In the genomic region with DNA sequence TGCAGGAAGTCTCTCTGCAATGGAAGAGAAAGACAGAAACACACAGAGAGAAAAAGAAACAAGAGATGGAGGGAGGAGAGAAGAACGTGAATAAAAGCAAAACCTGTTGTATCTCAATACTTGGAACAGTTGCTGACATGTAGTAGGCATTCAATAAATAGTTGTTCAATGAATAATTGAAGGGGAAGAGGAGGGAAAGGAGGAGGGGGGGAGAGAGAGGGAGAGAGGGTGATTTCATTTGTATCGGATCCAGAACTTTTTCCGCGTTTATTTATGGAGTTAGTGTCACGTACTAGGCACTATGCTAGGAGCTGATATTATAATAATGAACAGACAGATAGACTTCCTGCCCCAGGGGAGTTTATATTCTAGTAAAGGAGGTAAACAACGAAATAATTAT, we compare ENCODE assay signal across 1 cellular context.
TF ChIP-seq lines count a peak whose summit lies in the region.

No MANE protein-coding gene starts in this region.

TF ChIP-seq in H1, 55 proteins besides CTCF, POLR2A, EP300 and RAD21:
- TF ChIP-seq RXRA (IDR thresholded peaks at IDR 0.05; ENCODE audit: insufficient read depth, low read depth, low read length): no peak
- TF ChIP-seq CHD2 (IDR thresholded peaks at IDR 0.05; ENCODE audit: low read length): no peak
- no peak for TF ChIP-seq ATF2 (IDR thresholded peaks at IDR 0.05; ENCODE audit: low read length)
- no peak for TF ChIP-seq SRF (IDR thresholded peaks at IDR 0.05; ENCODE audit: low read depth, low read length)
- TF ChIP-seq, protein P1, sequence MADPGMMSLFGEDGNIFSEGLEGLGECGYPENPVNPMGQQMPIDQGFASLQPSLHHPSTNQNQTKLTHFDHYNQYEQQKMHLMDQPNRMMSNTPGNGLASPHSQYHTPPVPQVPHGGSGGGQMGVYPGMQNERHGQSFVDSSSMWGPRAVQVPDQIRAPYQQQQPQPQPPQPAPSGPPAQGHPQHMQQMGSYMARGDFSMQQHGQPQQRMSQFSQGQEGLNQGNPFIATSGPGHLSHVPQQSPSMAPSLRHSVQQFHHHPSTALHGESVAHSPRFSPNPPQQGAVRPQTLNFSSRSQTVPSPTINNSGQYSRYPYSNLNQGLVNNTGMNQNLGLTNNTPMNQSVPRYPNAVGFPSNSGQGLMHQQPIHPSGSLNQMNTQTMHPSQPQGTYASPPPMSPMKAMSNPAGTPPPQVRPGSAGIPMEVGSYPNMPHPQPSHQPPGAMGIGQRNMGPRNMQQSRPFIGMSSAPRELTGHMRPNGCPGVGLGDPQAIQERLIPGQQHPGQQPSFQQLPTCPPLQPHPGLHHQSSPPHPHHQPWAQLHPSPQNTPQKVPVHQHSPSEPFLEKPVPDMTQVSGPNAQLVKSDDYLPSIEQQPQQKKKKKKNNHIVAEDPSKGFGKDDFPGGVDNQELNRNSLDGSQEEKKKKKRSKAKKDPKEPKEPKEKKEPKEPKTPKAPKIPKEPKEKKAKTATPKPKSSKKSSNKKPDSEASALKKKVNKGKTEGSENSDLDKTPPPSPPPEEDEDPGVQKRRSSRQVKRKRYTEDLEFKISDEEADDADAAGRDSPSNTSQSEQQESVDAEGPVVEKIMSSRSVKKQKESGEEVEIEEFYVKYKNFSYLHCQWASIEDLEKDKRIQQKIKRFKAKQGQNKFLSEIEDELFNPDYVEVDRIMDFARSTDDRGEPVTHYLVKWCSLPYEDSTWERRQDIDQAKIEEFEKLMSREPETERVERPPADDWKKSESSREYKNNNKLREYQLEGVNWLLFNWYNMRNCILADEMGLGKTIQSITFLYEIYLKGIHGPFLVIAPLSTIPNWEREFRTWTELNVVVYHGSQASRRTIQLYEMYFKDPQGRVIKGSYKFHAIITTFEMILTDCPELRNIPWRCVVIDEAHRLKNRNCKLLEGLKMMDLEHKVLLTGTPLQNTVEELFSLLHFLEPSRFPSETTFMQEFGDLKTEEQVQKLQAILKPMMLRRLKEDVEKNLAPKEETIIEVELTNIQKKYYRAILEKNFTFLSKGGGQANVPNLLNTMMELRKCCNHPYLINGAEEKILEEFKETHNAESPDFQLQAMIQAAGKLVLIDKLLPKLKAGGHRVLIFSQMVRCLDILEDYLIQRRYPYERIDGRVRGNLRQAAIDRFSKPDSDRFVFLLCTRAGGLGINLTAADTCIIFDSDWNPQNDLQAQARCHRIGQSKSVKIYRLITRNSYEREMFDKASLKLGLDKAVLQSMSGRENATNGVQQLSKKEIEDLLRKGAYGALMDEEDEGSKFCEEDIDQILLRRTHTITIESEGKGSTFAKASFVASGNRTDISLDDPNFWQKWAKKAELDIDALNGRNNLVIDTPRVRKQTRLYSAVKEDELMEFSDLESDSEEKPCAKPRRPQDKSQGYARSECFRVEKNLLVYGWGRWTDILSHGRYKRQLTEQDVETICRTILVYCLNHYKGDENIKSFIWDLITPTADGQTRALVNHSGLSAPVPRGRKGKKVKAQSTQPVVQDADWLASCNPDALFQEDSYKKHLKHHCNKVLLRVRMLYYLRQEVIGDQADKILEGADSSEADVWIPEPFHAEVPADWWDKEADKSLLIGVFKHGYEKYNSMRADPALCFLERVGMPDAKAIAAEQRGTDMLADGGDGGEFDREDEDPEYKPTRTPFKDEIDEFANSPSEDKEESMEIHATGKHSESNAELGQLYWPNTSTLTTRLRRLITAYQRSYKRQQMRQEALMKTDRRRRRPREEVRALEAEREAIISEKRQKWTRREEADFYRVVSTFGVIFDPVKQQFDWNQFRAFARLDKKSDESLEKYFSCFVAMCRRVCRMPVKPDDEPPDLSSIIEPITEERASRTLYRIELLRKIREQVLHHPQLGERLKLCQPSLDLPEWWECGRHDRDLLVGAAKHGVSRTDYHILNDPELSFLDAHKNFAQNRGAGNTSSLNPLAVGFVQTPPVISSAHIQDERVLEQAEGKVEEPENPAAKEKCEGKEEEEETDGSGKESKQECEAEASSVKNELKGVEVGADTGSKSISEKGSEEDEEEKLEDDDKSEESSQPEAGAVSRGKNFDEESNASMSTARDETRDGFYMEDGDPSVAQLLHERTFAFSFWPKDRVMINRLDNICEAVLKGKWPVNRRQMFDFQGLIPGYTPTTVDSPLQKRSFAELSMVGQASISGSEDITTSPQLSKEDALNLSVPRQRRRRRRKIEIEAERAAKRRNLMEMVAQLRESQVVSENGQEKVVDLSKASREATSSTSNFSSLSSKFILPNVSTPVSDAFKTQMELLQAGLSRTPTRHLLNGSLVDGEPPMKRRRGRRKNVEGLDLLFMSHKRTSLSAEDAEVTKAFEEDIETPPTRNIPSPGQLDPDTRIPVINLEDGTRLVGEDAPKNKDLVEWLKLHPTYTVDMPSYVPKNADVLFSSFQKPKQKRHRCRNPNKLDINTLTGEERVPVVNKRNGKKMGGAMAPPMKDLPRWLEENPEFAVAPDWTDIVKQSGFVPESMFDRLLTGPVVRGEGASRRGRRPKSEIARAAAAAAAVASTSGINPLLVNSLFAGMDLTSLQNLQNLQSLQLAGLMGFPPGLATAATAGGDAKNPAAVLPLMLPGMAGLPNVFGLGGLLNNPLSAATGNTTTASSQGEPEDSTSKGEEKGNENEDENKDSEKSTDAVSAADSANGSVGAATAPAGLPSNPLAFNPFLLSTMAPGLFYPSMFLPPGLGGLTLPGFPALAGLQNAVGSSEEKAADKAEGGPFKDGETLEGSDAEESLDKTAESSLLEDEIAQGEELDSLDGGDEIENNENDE (IDR thresholded peaks at IDR 0.05; ENCODE audit: insufficient replicate concordance, low read length): no peak
- TF ChIP-seq JUN (IDR thresholded peaks at IDR 0.05; ENCODE audit: low read depth, low read length): no peak
- no peak for TF ChIP-seq HDAC2 (IDR thresholded peaks at IDR 0.05; ENCODE audit: borderline replicate concordance in 1 of 2, low read depth in 2 of 2, low read length in 2 of 2)
